Comparison of ENCODE assay signal across 27 cellular contexts in genomic region chr3:100834332-100834731, GRCh38.
DNase-seq lines count a peak whose midpoint lies in the region; ATAC-seq, FAIRE-seq and TF ChIP-seq lines count a peak whose summit lies in the region.
"Had no signal": no experiment of that assay in that cellular context is flagged by ENCODE, and none has a peak within 500 bp of the region (broad histone marks: within the 10 kb centered on the region; RNA-seq: fewer than 3 reads in every experiment).

No MANE protein-coding gene starts in this region.

- TF ChIP-seq POLR2A in HepG2 (IDR thresholded peaks at IDR 0.05; ENCODE audit: insufficient read depth in 1 of 2, low read depth in 2 of 2, low read length in 2 of 2) (no peak), right lobe of liver (IDR thresholded peaks at IDR 0.05) (no peak)

- H3K36me3 ChIP-seq in HepG2 (replicated peaks in 1 of 2; ENCODE audit: control insufficient read depth in 1 of 2, insufficient read depth in 2 of 2, low read length in 2 of 2) (no peaks in the 10 kb centered on the region), right lobe of liver (no peaks in the 10 kb centered on the region), bronchial epithelial cell (ENCODE audit: control insufficient read depth, insufficient read depth, low read length) (no peaks in the 10 kb centered on the region), neuronal stem cell (replicated peaks in 1 of 2; ENCODE audit: control insufficient read depth in 2 of 2, insufficient read depth in 2 of 2, low read length in 2 of 2) (no peaks in the 10 kb centered on the region)
- H3K36me3 ChIP-seq: BE2C; BLaER1 treated with 17β-estradiol and CSF1 and Interleukin-3, amounts not matched to agents 10 nM and 100 nM; HAP-1 had no signal

- no peak overlapping the region for H2BK15ac ChIP-seq in neuronal stem cell (ENCODE audit: low read length)

- no TSS peak for BruUV-seq in HepG2 (replicated peaks; lab: Mats Ljungman, UMichigan)

- peaks cover 15% of the 10 kb centered on the region for H3K27me3 Mint-ChIP-seq in activated naive CD4-positive, alpha-beta T cell treated with anti-CD3 and anti-CD28 coated beads for 36 hours (ENCODE audit: low read depth)

- no peak overlapping the region for H2AFZ ChIP-seq in HepG2 (ENCODE audit: low read length)
- no peak overlapping the region for H2AFZ ChIP-seq in neuronal stem cell (ENCODE audit: low read length)
- H2AFZ ChIP-seq: GM23248 had no signal

- peak overlapping the region; percentile 53 for H2AK5ac ChIP-seq in neuronal stem cell (ENCODE audit: low read depth, low read length)

- TF ChIP-seq RAD21 in HepG2 (CRISPR knock-in tag; IDR thresholded peaks at IDR 0.05): no peak

- no peak overlapping the region for H3K23ac ChIP-seq in neuronal stem cell (ENCODE audit: low read depth, low read length, poor library complexity)

- POLR2A ChIA-PET in HepG2 (lab: Yijun Ruan, JAX): no interaction called here

- no peak overlapping the region for H4K91ac ChIP-seq in neuronal stem cell (ENCODE audit: low read depth, low read length, poor library complexity)

- H4K8ac ChIP-seq in neuronal stem cell (ENCODE audit: low read depth, low read length): no peak overlapping the region

- peaks cover 0 to 11% of the 10 kb centered on the region in 2 experiments; a peak in 2 of 5 replicates for H3K27me3 ChIP-seq in HepG2 (ENCODE audit: control insufficient read depth in 1 of 2, insufficient read depth in 2 of 2, low read length in 2 of 2)
- H3K27me3 ChIP-seq in right lobe of liver: no peaks in the 10 kb centered on the region
- no peaks in the 10 kb centered on the region for H3K27me3 ChIP-seq in bronchial epithelial cell (ENCODE audit: control insufficient read depth, insufficient read depth, low read length)
- peaks cover 0 to 13% (median 0%) of the 10 kb centered on the region in 3 experiments for H3K27me3 ChIP-seq in neuronal stem cell (ENCODE audit: control insufficient read depth in 3 of 3, insufficient read depth in 3 of 3, low read depth in 1 of 3, low read length in 3 of 3)
- H3K27me3 ChIP-seq: BE2C; BLaER1 treated with 17β-estradiol and CSF1 and Interleukin-3, amounts not matched to agents 10 nM and 100 nM had no signal

- FAIRE-seq in HepG2 (lab: Jason Lieb, UNC) (no peak), HTR-8/SVneo (lab: Jason Lieb, UNC) (peak; percentile 20), bronchial epithelial cell (lab: Jason Lieb, UNC) (peak; percentile 81)
- FAIRE-seq: A549, G401.6, GM12892, GM19239 had no signal

- H3K79me2 ChIP-seq in HepG2 (ENCODE audit: insufficient read depth, low read length): no peaks in the 10 kb centered on the region

- 44% methylated on average over 5 of the region's 5 CpGs for WGBS in HepG2 (ENCODE audit: low lambda C conversion rate)
- 83% methylated on average over 5 of the region's 5 CpGs for WGBS in right lobe of liver (ENCODE audit: insufficient coverage, low coverage, low lambda C conversion rate, missing lambda C conversion rate)
- no CpG with 5 or more reads among the region's 5 CpGs for WGBS in neuronal stem cell (ENCODE audit: extremely low coverage in 2 of 2, insufficient read length in 2 of 2, insufficient replicate concordance in 1 of 2), 2 donors

- H3K4me1 ChIP-seq in HepG2 (ENCODE audit: insufficient read depth, low read length): peaks cover 19% of the 10 kb centered on the region
- no peaks in the 10 kb centered on the region for H3K4me1 ChIP-seq in right lobe of liver
- peaks cover 3 to 6% of the 10 kb centered on the region in 2 donors for H3K4me1 ChIP-seq in neuronal stem cell (ENCODE audit: control insufficient read depth in 2 of 2, insufficient read depth in 1 of 2, low read depth in 1 of 2, low read length in 2 of 2)
- H3K4me1 ChIP-seq: A549; BLaER1 treated with 17β-estradiol and CSF1 and Interleukin-3, amounts not matched to agents 10 nM and 100 nM; HAP-1 had no signal

- intact Hi-C loops in HepG2 (cut with micrococcal nuclease; ENCODE audit: unreplicated experiment) (no loop called here), right lobe of liver (cut with DNase I) (no loop called here)
- intact Hi-C loops in activated naive CD4-positive, alpha-beta T cell treated with anti-CD3 and anti-CD28 coated beads for 36 hours (cut with micrococcal nuclease): no loop called here

- in situ Hi-C loops in HepG2 (cut with HindIII; ENCODE audit: extremely low pct_ligation_motif_present, low pct_unique_long_range_greater_than_20kb): no loop called here

- H3K36me3 Mint-ChIP-seq in activated naive CD4-positive, alpha-beta T cell treated with anti-CD3 and anti-CD28 coated beads for 36 hours (ENCODE audit: low read depth): no peaks in the 10 kb centered on the region
- H3K36me3 Mint-ChIP-seq: CD14-positive monocyte; CD8-positive, alpha-beta memory T cell had no signal

- no peaks in the 10 kb centered on the region for H3K9me3 ChIP-seq in HepG2 (ENCODE audit: low read length)
- H3K9me3 ChIP-seq in right lobe of liver: no peaks in the 10 kb centered on the region
- peaks cover 0 to 2% of the 10 kb centered on the region in 2 donors for H3K9me3 ChIP-seq in neuronal stem cell (replicated peaks in 1 of 2; ENCODE audit: control insufficient read depth in 2 of 2, insufficient read depth in 1 of 2, low read depth in 1 of 2, low read length in 2 of 2)
- H3K9me3 ChIP-seq: A549; BE2C; BLaER1 treated with 17β-estradiol and CSF1 and Interleukin-3, amounts not matched to agents 10 nM and 100 nM; HAP-1 had no signal

- no peaks in the 10 kb centered on the region for H3K9me3 Mint-ChIP-seq in activated naive CD4-positive, alpha-beta T cell treated with anti-CD3 and anti-CD28 coated beads for 36 hours
- H3K9me3 Mint-ChIP-seq: CD4-positive, alpha-beta T cell; HFFc6 had no signal

- no peak overlapping the region for H3K9ac ChIP-seq in HepG2 (ENCODE audit: insufficient read depth, low read depth, low read length)
- H3K9ac ChIP-seq in neuronal stem cell (ENCODE audit: low read depth, low read length, poor library complexity): peak overlapping the region; percentile 32
- H3K9ac ChIP-seq: BLaER1 treated with 17β-estradiol and CSF1 and Interleukin-3, amounts not matched to agents 10 nM and 100 nM; GM23248 had no signal

- H2BK5ac ChIP-seq in neuronal stem cell (ENCODE audit: low read length): no peak overlapping the region

- no peaks in the 10 kb centered on the region; the same call in 1 of the 2 replicates for H4K20me1 ChIP-seq in HepG2 (ENCODE audit: insufficient read depth, low read length)
- H4K20me1 ChIP-seq: BLaER1 treated with 17β-estradiol and CSF1 and Interleukin-3, amounts not matched to agents 10 nM and 100 nM had no signal

- H3K27ac Mint-ChIP-seq in activated naive CD4-positive, alpha-beta T cell treated with anti-CD3 and anti-CD28 coated beads for 36 hours: no peak overlapping the region
- H3K27ac Mint-ChIP-seq: CD14-positive monocyte; CD4-positive, alpha-beta T cell; CD8-positive, alpha-beta memory T cell; HFFc6 had no signal

- no peak overlapping the region for H2BK120ac ChIP-seq in neuronal stem cell (ENCODE audit: low read depth, low read length)

- no peak overlapping the region for H3K4ac ChIP-seq in neuronal stem cell (ENCODE audit: low read length)

- no peak overlapping the region for H2BK12ac ChIP-seq in neuronal stem cell (ENCODE audit: low read length)

- no peak overlapping the region for H3K14ac ChIP-seq in neuronal stem cell (ENCODE audit: low read length)

- TF ChIP-seq EP300 in HepG2 (IDR thresholded peaks at IDR 0.05; ENCODE audit: low read depth in 2 of 2, low read length in 2 of 2) (no peak), HepG2 (CRISPR knock-in tag; IDR thresholded peaks at IDR 0.05; ENCODE audit: borderline replicate concordance) (no peak)

- H3K79me1 ChIP-seq in neuronal stem cell (ENCODE audit: low read depth, low read length): no peaks in the 10 kb centered on the region

- H3K18ac ChIP-seq in neuronal stem cell (ENCODE audit: low read length): no peak overlapping the region

- H3K27ac ChIP-seq in HepG2 (ENCODE audit: extremely low read length, insufficient read depth, low read length) (no peak overlapping the region), right lobe of liver (no peak overlapping the region), neuronal stem cell (replicated peaks; ENCODE audit: low read length) (no peak overlapping the region)
- H3K27ac ChIP-seq: A549; BLaER1 treated with 17β-estradiol and CSF1 and Interleukin-3, amounts not matched to agents 10 nM and 100 nM; GM23248 had no signal

- H3K4me2 ChIP-seq in HepG2 (ENCODE audit: low read depth, low read length): no peak overlapping the region
- no peak overlapping the region for H3K4me2 ChIP-seq in neuronal stem cell (ENCODE audit: insufficient read depth, low read length, poor library complexity, severe bottlenecking)
- H3K4me2 ChIP-seq: A549; BLaER1 treated with 17β-estradiol and CSF1 and Interleukin-3, amounts not matched to agents 10 nM and 100 nM had no signal

- DNase-seq in HepG2 (ENCODE audit: low spot score): no peak
- no peak for DNase-seq in right lobe of liver
- DNase-seq in HTR-8/SVneo (ENCODE audit: insufficient read length, low spot score): no peak
- no peak for DNase-seq in bronchial epithelial cell (ENCODE audit: low read depth)
- no peak for DNase-seq in neuronal stem cell (ENCODE audit: low spot score)
- DNase-seq in activated naive CD4-positive, alpha-beta T cell treated with anti-CD3 and anti-CD28 coated beads for 36 hours: no peak
- DNase-seq in DMS 273 (lab: John Stamatoyannopoulos, UW; ENCODE audit: unreplicated experiment): no peak
- DNase-seq: 8988T; ACHN; AML-193; BE2C; Calu3; CD4-positive, alpha-beta T cell; CD8-positive, alpha-beta memory T cell; COR-L47; DMS153; DND-41; GM23248; HFFc6 had no signal

- H3K4me3 ChIP-seq in HepG2 (replicated peaks in 1 of 3; ENCODE audit: insufficient read depth in 1 of 3, low read depth in 2 of 3, low read length in 3 of 3) (no peak overlapping the region), right lobe of liver (no peak overlapping the region), bronchial epithelial cell (ENCODE audit: low read depth, low read length) (no peak overlapping the region), neuronal stem cell (ENCODE audit: low read length in 2 of 2) (no peak overlapping the region)
- H3K4me3 ChIP-seq: A549; BLaER1 treated with 17β-estradiol and CSF1 and Interleukin-3, amounts not matched to agents 10 nM and 100 nM; GM23248; HAP-1 had no signal

- no peak for TF ChIP-seq CTCF in HepG2 (CRISPR knock-in tag; IDR thresholded peaks at IDR 0.05)
- no peak for TF ChIP-seq CTCF in right lobe of liver (IDR thresholded peaks at IDR 0.05)
- TF ChIP-seq CTCF in bronchial epithelial cell (IDR thresholded peaks at IDR 0.05; ENCODE audit: insufficient read depth, low read length, severe bottlenecking): no peak

- no peaks in the 10 kb centered on the region for H3K4me1 Mint-ChIP-seq in activated naive CD4-positive, alpha-beta T cell treated with anti-CD3 and anti-CD28 coated beads for 36 hours (ENCODE audit: low read depth)
- H3K4me1 Mint-ChIP-seq: CD14-positive monocyte; CD8-positive, alpha-beta memory T cell had no signal

- CTCF ChIA-PET in HepG2 (lab: Yijun Ruan, JAX; ENCODE audit: low intra/inter-chr PET ratio, low total read pairs): no interaction called here
- CTCF ChIA-PET in activated naive CD4-positive, alpha-beta T cell treated with anti-CD3 and anti-CD28 coated beads for 36 hours (lab: Charles Lee): no interaction called here

- ATAC-seq in HepG2 (no peak), right lobe of liver (no peak), HG03108 (IDR thresholded peaks at IDR 0.05; ENCODE audit: unreplicated experiment) (no peak)
- ATAC-seq: A549 had no signal

- H3K4me3 Mint-ChIP-seq in activated naive CD4-positive, alpha-beta T cell treated with anti-CD3 and anti-CD28 coated beads for 36 hours: no peak overlapping the region
- H3K4me3 Mint-ChIP-seq: CD14-positive monocyte; CD4-positive, alpha-beta T cell; CD8-positive, alpha-beta memory T cell; HFFc6 had no signal
